ENCODE assay signal across 8 cellular contexts in genomic region chr16:84950906-84951305, GRCh38.
A peak's percentile ranks its signal among the peaks of the same experiment; 100 is the strongest.
DNase-seq lines count a peak whose midpoint lies in the region; ATAC-seq, FAIRE-seq and TF ChIP-seq lines count a peak whose summit lies in the region.

No MANE protein-coding gene starts in this region.

- TF ChIP-seq CTCF in bronchial epithelial cell (IDR thresholded peaks at IDR 0.05; ENCODE audit: insufficient read depth, low read length, severe bottlenecking), result peak; percentile 14
- no peak for TF ChIP-seq CTCF in tibial artery (IDR thresholded peaks at IDR 0.05)
- TF ChIP-seq CTCF in lower leg skin (IDR thresholded peaks at IDR 0.05), result no peak

- H3K9me3 ChIP-seq in tibial artery, result no peaks in the 10 kb centered on the region

- H3K4me3 ChIP-seq in bronchial epithelial cell (ENCODE audit: low read depth, low read length) (no peak overlapping the region), tibial artery (no peak overlapping the region), lower leg skin (ENCODE audit: low read depth, poor library complexity, severe bottlenecking) (no peak overlapping the region)

- peaks cover 3% of the 10 kb centered on the region for H3K27me3 ChIP-seq in bronchial epithelial cell (ENCODE audit: control insufficient read depth, insufficient read depth, low read length)
- H3K27me3 ChIP-seq in tibial artery, result no peaks in the 10 kb centered on the region

- no peak overlapping the region for H3K27ac ChIP-seq in tibial artery

- 91 to 93% methylated on average over 5 to 10 of the region's 10 CpGs for WGBS in lower leg skin, 2 donors

- H3K36me3 ChIP-seq in bronchial epithelial cell (ENCODE audit: control insufficient read depth, insufficient read depth, low read length) (no peaks in the 10 kb centered on the region), tibial artery (no peaks in the 10 kb centered on the region)

- no peak for ATAC-seq in HG03095 (IDR thresholded peaks at IDR 0.05; ENCODE audit: unreplicated experiment)

- peak; percentile 7 for DNase-seq in activated T-cell treated with anti-CD3 and anti-CD28 coated beads for 1 hour (ENCODE audit: low read depth)
- DNase-seq in activated T-cell treated with anti-CD3 and anti-CD28 coated beads for 4 hours, result no peak
- DNase-seq in OCI-M1 (lab: John Stamatoyannopoulos, UW), result peak; percentile 49
- DNase-seq in bronchial epithelial cell (ENCODE audit: low read depth), result no peak
- peak; percentile 39 to 49 for DNase-seq in stimulated activated CD4-positive, alpha-beta T cell treated with anti-CD3 and anti-CD28 coated beads, Interleukin-2, amount 100 ng/mL, for 24 hours
- no peak for DNase-seq in tibial artery
- no peak for DNase-seq in lower leg skin (ENCODE audit: low spot score in 2 of 2)

- H3K4me1 ChIP-seq in tibial artery, result peaks cover 0 to 8% (median 2%) of the 10 kb centered on the region in 4 donors

- FAIRE-seq in bronchial epithelial cell (lab: Jason Lieb, UNC), result no peak

- TF ChIP-seq POLR2A in lower leg skin (IDR thresholded peaks at IDR 0.05), result no peak

- intact Hi-C loops in tibial artery (cut with DNase I; ENCODE audit: low total_unique reads) (no loop called here), lower leg skin (cut with DNase I; ENCODE audit: low total_unique reads) (loop anchor here (5.0 kb wide), 1 partner anchor 189 kb away; no protein-coding TSS in a partner anchor)

Comparison
In these comparisons a context has a peak if more than half of its experiments do, and no peak if none do; other contexts are left out.
1. DNase-seq: peak in activated T-cell treated with anti-CD3 and anti-CD28 coated beads for 1 hour (single experiment), OCI-M1 (single experiment) and stimulated activated CD4-positive, alpha-beta T cell treated with anti-CD3 and anti-CD28 coated beads, Interleukin-2, amount 100 ng/mL, for 24 hours (2 of 2); none in activated T-cell treated with anti-CD3 and anti-CD28 coated beads for 4 hours (single experiment), bronchial epithelial cell (single experiment), tibial artery (0 of 2) and lower leg skin (0 of 2).